In the genomic region with DNA sequence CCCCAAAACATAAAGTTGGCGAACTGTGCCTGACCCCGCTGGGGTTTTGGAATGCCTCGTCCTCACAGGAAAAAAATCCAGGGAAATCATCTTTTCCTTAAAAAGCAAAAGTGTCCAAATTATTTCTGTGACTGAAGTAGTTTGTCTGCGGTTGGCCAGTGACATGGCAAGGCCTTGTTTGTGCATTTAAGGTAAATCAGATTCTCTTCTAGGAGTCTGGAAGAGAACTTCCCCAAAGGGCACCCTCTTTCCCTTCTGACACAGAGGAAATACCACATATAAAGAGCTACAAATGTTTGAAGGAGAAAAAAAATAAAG, we compare ENCODE assay signal across 8 cellular contexts. TPM values are rescaled to one million over a fixed set of nuclear protein-coding genes. Genes with fewer than 3 reads are reported as not detected.
DNase-seq lines count a peak whose midpoint lies in the region; ATAC-seq and TF ChIP-seq lines count a peak whose summit lies in the region.

No MANE protein-coding gene starts in this region.

- H3K4me1 Mint-ChIP-seq in T-helper 2 cell treated with Interferon-gamma antibody and Interleukin-4, amounts not matched to agents 5 μg/mL and 100 μg/mL, for 36 hours (ENCODE audit: low read depth) = peaks cover 2% of the 10 kb centered on the region
- peaks cover 2% of the 10 kb centered on the region for H3K4me1 Mint-ChIP-seq in activated naive CD8-positive, alpha-beta T cell treated with anti-CD3 and anti-CD28 coated beads, Interleukin-2, amount 10 ng/mL, durations not matched to agents 7 days and 5 days

- H3K27ac ChIP-seq in temporal lobe (ENCODE audit: low read depth, low read length) = peak overlapping the region; percentile 41

- peak overlapping the region; percentile 86 for H3K4me3 ChIP-seq in kidney epithelial cell (ENCODE audit: low read depth, low read length)

- H3K36me3 ChIP-seq in kidney epithelial cell (ENCODE audit: control insufficient read depth, insufficient read depth, low read length) = no peaks in the 10 kb centered on the region

- peaks cover 5% of the 10 kb centered on the region for H3K36me3 Mint-ChIP-seq in T-helper 2 cell treated with Interferon-gamma antibody and Interleukin-4, amounts not matched to agents 5 μg/mL and 100 μg/mL, for 36 hours (ENCODE audit: low read depth)
- H3K36me3 Mint-ChIP-seq in activated naive CD8-positive, alpha-beta T cell treated with anti-CD3 and anti-CD28 coated beads, Interleukin-2, amount 10 ng/mL, durations not matched to agents 7 days and 5 days = peaks cover 2% of the 10 kb centered on the region

- H3K4me3 Mint-ChIP-seq in T-helper 2 cell treated with Interferon-gamma antibody and Interleukin-4, amounts not matched to agents 5 μg/mL and 100 μg/mL, for 36 hours = peak overlapping the region; percentile 88
- H3K4me3 Mint-ChIP-seq in activated naive CD8-positive, alpha-beta T cell treated with anti-CD3 and anti-CD28 coated beads, Interleukin-2, amount 10 ng/mL, durations not matched to agents 7 days and 5 days = peak overlapping the region; percentile 87

- ATAC-seq in activated naive CD8-positive, alpha-beta T cell treated with anti-CD3 and anti-CD28 coated beads, Interleukin-2, amount 10 ng/mL, durations not matched to agents 7 days and 5 days (ENCODE audit: low read depth) = no peak

- no peak overlapping the region for H3K27ac Mint-ChIP-seq in T-helper 2 cell treated with Interferon-gamma antibody and Interleukin-4, amounts not matched to agents 5 μg/mL and 100 μg/mL, for 36 hours
- peak overlapping the region; percentile 70 for H3K27ac Mint-ChIP-seq in activated naive CD8-positive, alpha-beta T cell treated with anti-CD3 and anti-CD28 coated beads, Interleukin-2, amount 10 ng/mL, durations not matched to agents 7 days and 5 days

- TF ChIP-seq CTCF in kidney epithelial cell (IDR thresholded peaks at IDR 0.05; ENCODE audit: insufficient read depth, low read length, poor library complexity, severe bottlenecking) = no peak

- no peaks in the 10 kb centered on the region for H3K9me3 Mint-ChIP-seq in T-helper 2 cell treated with Interferon-gamma antibody and Interleukin-4, amounts not matched to agents 5 μg/mL and 100 μg/mL, for 36 hours
- no peaks in the 10 kb centered on the region for H3K9me3 Mint-ChIP-seq in activated naive CD8-positive, alpha-beta T cell treated with anti-CD3 and anti-CD28 coated beads, Interleukin-2, amount 10 ng/mL, durations not matched to agents 7 days and 5 days

- peaks cover 5% of the 10 kb centered on the region for H3K27me3 Mint-ChIP-seq in T-helper 2 cell treated with Interferon-gamma antibody and Interleukin-4, amounts not matched to agents 5 μg/mL and 100 μg/mL, for 36 hours (ENCODE audit: low read depth)
- no peaks in the 10 kb centered on the region for H3K27me3 Mint-ChIP-seq in activated naive CD8-positive, alpha-beta T cell treated with anti-CD3 and anti-CD28 coated beads, Interleukin-2, amount 10 ng/mL, durations not matched to agents 7 days and 5 days

- no peaks in the 10 kb centered on the region for H3K27me3 ChIP-seq in kidney epithelial cell (ENCODE audit: control insufficient read depth, insufficient read depth, low read length)

- POLR2A ChIA-PET in activated naive CD8-positive, alpha-beta T cell treated with anti-CD3 and anti-CD28 coated beads, Interleukin-2, amount 10 ng/mL, durations not matched to agents 7 days and 5 days (lab: Charles Lee) = no interaction called here

- peak; percentile 0 for DNase-seq in T-helper 2 cell treated with Interferon-gamma antibody and Interleukin-4, amounts not matched to agents 5 μg/mL and 100 μg/mL, for 36 hours (ENCODE audit: low spot score)
- DNase-seq in T-helper 2 cell = no peak
- no peak for DNase-seq in activated naive CD8-positive, alpha-beta T cell treated with anti-CD3 and anti-CD28 coated beads, Interleukin-2, amount 10 ng/mL, durations not matched to agents 7 days and 5 days
- no peak for DNase-seq in kidney epithelial cell (ENCODE audit: low read depth)
- DNase-seq in NOMO-1 (lab: John Stamatoyannopoulos, UW; ENCODE audit: unreplicated experiment in 2 of 2) = no peak
- no peak for DNase-seq in DMS153 (lab: John Stamatoyannopoulos, UW)
- no peak for DNase-seq in GM19240 (ENCODE audit: insufficient read length, low spot score)

RNA-seq across cellular contexts. Expression of a gene that starts 0.7 kb away (rescaled TPM):
- 10 to 100 TPM; 30.9 to 31.0 TPM for total RNA-seq in activated naive CD8-positive, alpha-beta T cell treated with anti-CD3 and anti-CD28 coated beads, Interleukin-2, amount 10 ng/mL, durations not matched to agents 7 days and 5 days
- total RNA-seq in kidney epithelial cell = 49.8 and 84.1 TPM in 2 replicates
- 7.9 TPM for total RNA-seq in temporal lobe

RNA-seq across cellular contexts. Expression of a gene that starts 23.1 kb away (rescaled TPM):
- total RNA-seq in activated naive CD8-positive, alpha-beta T cell treated with anti-CD3 and anti-CD28 coated beads, Interleukin-2, amount 10 ng/mL, durations not matched to agents 7 days and 5 days = not detected
- total RNA-seq in kidney epithelial cell = under 0.01 TPM in 1 of 2 replicates, not detected in the other
- not detected for total RNA-seq in temporal lobe
